32 cellular contexts compared by ENCODE assay signal in genomic region chr5:6013496-6013895, GRCh38.
"Had no signal": no experiment of that assay in that cellular context is flagged by ENCODE, and none has a peak within 500 bp of the region (broad histone marks: within the 10 kb centered on the region; RNA-seq: fewer than 3 reads in every experiment).

No MANE protein-coding gene starts in this region.

- H3K9me3 ChIP-seq: adrenal gland, ascending aorta had no signal

- H3K36me3 ChIP-seq: adrenal gland, ascending aorta, cardiac muscle cell had no signal

- FAIRE-seq: bronchial epithelial cell, TTC549 had no signal

- H3K4me3 ChIP-seq: adrenal gland, ascending aorta, cardiac muscle cell had no signal

- H3K27ac ChIP-seq: adrenal gland, ascending aorta, cardiac muscle cell, VCaP had no signal

- H3K27me3 ChIP-seq: adrenal gland, ascending aorta, cardiac muscle cell had no signal

- H3K4me1 ChIP-seq: adrenal gland, ascending aorta had no signal

- ATAC-seq: activated CD8-positive, alpha-beta T cell treated with anti-CD3 and anti-CD28 coated beads for 36 hours; activated naive CD4-positive, alpha-beta T cell treated with anti-CD3 and anti-CD28 coated beads, Interleukin-2, amount 50 U/mL, for 72 hours; activated T-cell treated with anti-CD3 and anti-CD28 coated beads, Interleukin-2, amount 50 U/mL, for 4 hours; activated T-cell treated with anti-CD3 and anti-CD28 coated beads, Interleukin-2, amount 50 U/mL, for 72 hours; activated T-helper 17 cell treated with anti-CD3 and anti-CD28 coated beads, Interleukin-2, amount 50 U/mL, for 72 hours had no signal

- DNase-seq: activated B cell treated with CpG ODN at 0.5 μM for 24 hours; activated CD4-positive, alpha-beta memory T cell treated with anti-CD3 and anti-CD28 coated beads for 36 hours; activated CD4-positive, alpha-beta T cell treated with anti-CD3 and anti-CD28 coated beads for 4 hours; activated CD4-positive, alpha-beta T cell treated with anti-CD3 and anti-CD28 coated beads, Interleukin-2, amount 10 ng/mL, durations not matched to agents 24 days and 14 days; activated CD4-positive, alpha-beta T cell treated with anti-CD3 and anti-CD28 coated beads, Interleukin-2, amount 50 U/mL, for 1 hour; activated CD4-positive, alpha-beta T cell treated with anti-CD3 and anti-CD28 coated beads, Interleukin-2, amount 50 U/mL, for 4 hours; activated CD4-positive, CD25-positive, alpha-beta regulatory T cell treated with anti-CD3 and anti-CD28 coated beads, Interleukin-2, amount 50 U/mL, for 72 hours; activated CD8-positive, alpha-beta memory T cell treated with anti-CD3 and anti-CD28 coated beads, Interleukin-2, amount 50 U/mL, for 4 hours; activated CD8-positive, alpha-beta T cell treated with anti-CD3 and anti-CD28 coated beads for 36 hours; activated effector memory CD4-positive, alpha-beta T cell treated with anti-CD3 and anti-CD28 coated beads, Interleukin-2, amount 50 U/mL, for 16 hours; activated gamma-delta T cell treated with Interleukin-2 at 50 U/mL for 16 hours; activated naive CD4-positive, alpha-beta T cell; activated naive CD4-positive, alpha-beta T cell treated with anti-CD3 and anti-CD28 coated beads for 36 hours; activated naive CD4-positive, alpha-beta T cell treated with anti-CD3 and anti-CD28 coated beads, Interleukin-2, amount 50 U/mL, for 16 hours; activated naive CD8-positive, alpha-beta T cell treated with anti-CD3 and anti-CD28 coated beads for 36 hours; activated T-cell treated with anti-CD3 and anti-CD28 coated beads for 4 hours; activated T-cell treated with anti-CD3 and anti-CD28 coated beads, Interleukin-2, amount 50 U/mL, for 1 hour; activated T-cell treated with anti-CD3 and anti-CD28 coated beads, Interleukin-2, amount 50 U/mL, for 4 hours; activated T-cell treated with anti-CD3 and anti-CD28 coated beads, Interleukin-2, amount 50 U/mL, for 72 hours; amniotic stem cell; caudate nucleus; cerebellar nuclear complex; T-helper 2 cell; T-helper 9 cell had no signal
